Comparison of ENCODE assay signal across 7 cellular contexts in genomic region chrX:110795645-110796510, GRCh38. TPM values are rescaled to one million over a fixed set of nuclear protein-coding genes. Genes with fewer than 3 reads are reported as not detected.
DNase-seq lines count a peak whose midpoint lies in the region; ATAC-seq, FAIRE-seq and TF ChIP-seq lines count a peak whose summit lies in the region.

A gene with protein sequence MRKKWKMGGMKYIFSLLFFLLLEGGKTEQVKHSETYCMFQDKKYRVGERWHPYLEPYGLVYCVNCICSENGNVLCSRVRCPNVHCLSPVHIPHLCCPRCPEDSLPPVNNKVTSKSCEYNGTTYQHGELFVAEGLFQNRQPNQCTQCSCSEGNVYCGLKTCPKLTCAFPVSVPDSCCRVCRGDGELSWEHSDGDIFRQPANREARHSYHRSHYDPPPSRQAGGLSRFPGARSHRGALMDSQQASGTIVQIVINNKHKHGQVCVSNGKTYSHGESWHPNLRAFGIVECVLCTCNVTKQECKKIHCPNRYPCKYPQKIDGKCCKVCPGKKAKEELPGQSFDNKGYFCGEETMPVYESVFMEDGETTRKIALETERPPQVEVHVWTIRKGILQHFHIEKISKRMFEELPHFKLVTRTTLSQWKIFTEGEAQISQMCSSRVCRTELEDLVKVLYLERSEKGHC (minus strand): TSS chrX:110795817. CDS start chrX:110792181, 3,636 bp downstream.

- no peak for FAIRE-seq in D721Med (lab: Jason Lieb, UNC)

- TF ChIP-seq CTCF in cardiac muscle cell (IDR thresholded peaks at IDR 0.05; ENCODE audit: low read depth, low read length) = no peak
- no peak for TF ChIP-seq CTCF in D721Med (IDR thresholded peaks at IDR 0.05; ENCODE audit: insufficient read depth, missing control alignments)

- intact Hi-C loops in posterior vena cava (cut with DNase I) = no loop called here

- peaks cover 79% of the 10 kb centered on the region for H3K27me3 ChIP-seq in cardiac muscle cell

- H3K9me3 ChIP-seq in cardiac muscle cell (ENCODE audit: low read depth) = no peaks in the 10 kb centered on the region

- no peaks in the 10 kb centered on the region for H3K36me3 ChIP-seq in cardiac muscle cell

- H3K27ac ChIP-seq in cardiac muscle cell = no peak within 1 kb of the TSS

- H3K4me3 ChIP-seq in cardiac muscle cell = peak within 1 kb of the TSS; percentile 45

- no peaks in the 10 kb centered on the region for H3K4me1 ChIP-seq in cardiac muscle cell (ENCODE audit: low read depth)

- peak; percentile 31; the same call in 2 of the 3 replicates for ATAC-seq in SK-N-SH treated with all-trans-retinoic acid at 6 μM for 48 hours
- ATAC-seq in HG03139 (IDR thresholded peaks at IDR 0.05; ENCODE audit: unreplicated experiment) = no peak

- peak; percentile 80 for DNase-seq in HK-2 (ENCODE audit: unreplicated experiment)
- peak in 1 of 2 donors; percentile 57 for DNase-seq in cardiac muscle cell (ENCODE audit: low read depth in 1 of 2, low spot score in 1 of 2)
- peak; percentile 83 for DNase-seq in posterior vena cava (ENCODE audit: low spot score)
- DNase-seq in stimulated activated CD4-positive, alpha-beta T cell treated with anti-CD3 and anti-CD28 coated beads, Interleukin-1b, Interleukin-23, amount 100 ng/mL, for 48 hours = no peak
- no peak for DNase-seq in D721Med (ENCODE audit: insufficient read length, low spot score)

TF ChIP-seq in SK-N-SH treated with all-trans-retinoic acid at 6 μM for 48 hours, 23 proteins besides CTCF, POLR2A, EP300 and RAD21:
- no peak for TF ChIP-seq ZNF565 (CRISPR knock-in tag; conservative IDR thresholded peaks at IDR 0.05; ENCODE audit: low read depth)
- TF ChIP-seq PPARA (CRISPR knock-in tag; IDR thresholded peaks at IDR 0.05; ENCODE audit: borderline replicate concordance) = no peak
- TF ChIP-seq ZNF70 (CRISPR knock-in tag; IDR thresholded peaks at IDR 0.05) = no peak
- TF ChIP-seq, protein P1, sequence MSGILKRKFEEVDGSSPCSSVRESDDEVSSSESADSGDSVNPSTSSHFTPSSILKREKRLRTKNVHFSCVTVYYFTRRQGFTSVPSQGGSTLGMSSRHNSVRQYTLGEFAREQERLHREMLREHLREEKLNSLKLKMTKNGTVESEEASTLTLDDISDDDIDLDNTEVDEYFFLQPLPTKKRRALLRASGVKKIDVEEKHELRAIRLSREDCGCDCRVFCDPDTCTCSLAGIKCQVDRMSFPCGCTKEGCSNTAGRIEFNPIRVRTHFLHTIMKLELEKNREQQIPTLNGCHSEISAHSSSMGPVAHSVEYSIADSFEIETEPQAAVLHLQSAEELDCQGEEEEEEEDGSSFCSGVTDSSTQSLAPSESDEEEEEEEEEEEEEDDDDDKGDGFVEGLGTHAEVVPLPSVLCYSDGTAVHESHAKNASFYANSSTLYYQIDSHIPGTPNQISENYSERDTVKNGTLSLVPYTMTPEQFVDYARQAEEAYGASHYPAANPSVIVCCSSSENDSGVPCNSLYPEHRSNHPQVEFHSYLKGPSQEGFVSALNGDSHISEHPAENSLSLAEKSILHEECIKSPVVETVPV (CRISPR knock-in tag; IDR thresholded peaks at IDR 0.05) = no peak
- TF ChIP-seq RARB (CRISPR knock-in tag; IDR thresholded peaks at IDR 0.05) = no peak
- no peak for TF ChIP-seq ZC3H10 (CRISPR knock-in tag; IDR thresholded peaks at IDR 0.05)

RNA-seq across cellular contexts. Expression of the gene that starts here (rescaled TPM):
- 0.63 and 0.74 TPM in 2 replicates for total RNA-seq in cardiac muscle cell
- polyA plus RNA-seq in cardiac muscle cell = 0.54 TPM in 1 of 2 replicates, not detected in the other
- 100 to 1,000 TPM; 107 to 161 TPM for total RNA-seq in posterior vena cava

Comparison
In these comparisons a context has a peak if more than half of its experiments do, and no peak if none do; other contexts are left out.
1. RNA of the gene that starts here (total RNA-seq): 107 to 161 TPM in posterior vena cava; 0.63 to 0.74 TPM in cardiac muscle cell; every median in the first group is over 10 times any median in the second.
2. DNase-seq: peak in HK-2 (single experiment) and posterior vena cava (single experiment); none in stimulated activated CD4-positive, alpha-beta T cell treated with anti-CD3 and anti-CD28 coated beads, Interleukin-1b, Interleukin-23, amount 100 ng/mL, for 48 hours (single experiment) and D721Med (single experiment).